1 cellular context compared by ENCODE assay signal in genomic region chr19:5799247-5800241, GRCh38.
A peak's percentile ranks its signal among the peaks of the same experiment; 100 is the strongest.
TF ChIP-seq lines count a peak whose summit lies in the region.

No MANE protein-coding gene starts in this region.

TF ChIP-seq in K562, 482 proteins besides CTCF, POLR2A, EP300 and RAD21 (continued from another document and continues in another):
- TF ChIP-seq ZNF280B (CRISPR knock-in tag; IDR thresholded peaks at IDR 0.05), result no peak
- TF ChIP-seq ZNF224 (CRISPR knock-in tag; IDR thresholded peaks at IDR 0.05), result no peak
- TF ChIP-seq PCBP2 (IDR thresholded peaks at IDR 0.05; ENCODE audit: low read depth, low read length, poor library complexity, severe bottlenecking), result no peak
- TF ChIP-seq RAD51 (IDR thresholded peaks at IDR 0.05; ENCODE audit: borderline replicate concordance, low read depth), result no peak
- peak; percentile 98 for TF ChIP-seq SMARCC2 (IDR thresholded peaks at IDR 0.05; ENCODE audit: low read depth)
- TF ChIP-seq TSC22D4 (tag; IDR thresholded peaks at IDR 0.05), result no peak
- no peak for TF ChIP-seq CBFB (CRISPR knock-in tag; IDR thresholded peaks at IDR 0.05)
- peak; percentile 79 for TF ChIP-seq NRF1 (conservative IDR thresholded peaks at IDR 0.05 in 1 of 2, IDR thresholded peaks at IDR 0.05 in 1 of 2)
- TF ChIP-seq ZNF146 (CRISPR knock-in tag; IDR thresholded peaks at IDR 0.05; ENCODE audit: unreplicated experiment), result no peak
- peak; percentile 51; the same call in 1 of the 2 replicates for TF ChIP-seq E2F4 (CRISPR knock-in tag; IDR thresholded peaks at IDR 0.05; ENCODE audit: low read depth)
- TF ChIP-seq PPARD (CRISPR knock-in tag; IDR thresholded peaks at IDR 0.05), result no peak
- no peak for TF ChIP-seq ZNF561 (CRISPR knock-in tag; conservative IDR thresholded peaks at IDR 0.05)
- peak; percentile 11; the same call in 1 of the 2 replicates for TF ChIP-seq PHF8 (IDR thresholded peaks at IDR 0.05; ENCODE audit: borderline replicate concordance, low read length)
- TF ChIP-seq ZNF584 (CRISPR knock-in tag; IDR thresholded peaks at IDR 0.05; ENCODE audit: low read depth), result peak; percentile 94
- no peak for TF ChIP-seq HMG20B (CRISPR knock-in tag; IDR thresholded peaks at IDR 0.05)
- TF ChIP-seq ESRRB (CRISPR knock-in tag; IDR thresholded peaks at IDR 0.05; ENCODE audit: borderline replicate concordance), result no peak
- TF ChIP-seq BCOR (IDR thresholded peaks at IDR 0.05), result peak; percentile 95
- no peak for TF ChIP-seq DIDO1 (tag; IDR thresholded peaks at IDR 0.05; ENCODE audit: low read depth)
- TF ChIP-seq ELK1 (CRISPR knock-in tag; IDR thresholded peaks at IDR 0.05), result no peak
- TF ChIP-seq MEF2A (IDR thresholded peaks at IDR 0.05; ENCODE audit: control insufficient read depth, low read depth, low read length), result peak; percentile 46; the same call in 1 of the 2 replicates
- no peak for TF ChIP-seq THRAP3 (IDR thresholded peaks at IDR 0.05; ENCODE audit: borderline replicate concordance)
- TF ChIP-seq KLF16 (IDR thresholded peaks at IDR 0.05), result peak; percentile 98
- TF ChIP-seq ZNF12 (CRISPR knock-in tag; IDR thresholded peaks at IDR 0.05), result 0 out of 2 replicates have a peak, but pooled peaks have one; percentile 5
- TF ChIP-seq ZNF79 (CRISPR knock-in tag; IDR thresholded peaks at IDR 0.05; ENCODE audit: low read depth), result no peak
- TF ChIP-seq CSDE1 (IDR thresholded peaks at IDR 0.05), result no peak
- TF ChIP-seq AFF1 (IDR thresholded peaks at IDR 0.05; ENCODE audit: low read depth in 1 of 2, partially characterized antibody in 2 of 2), result no peak
- no peak for TF ChIP-seq RNF219 (CRISPR knock-in tag; IDR thresholded peaks at IDR 0.05)
- TF ChIP-seq RFX5 (IDR thresholded peaks at IDR 0.05; ENCODE audit: low read depth, low read length), result no peak
- no peak for TF ChIP-seq ATF6 (CRISPR knock-in tag; IDR thresholded peaks at IDR 0.05)
- 0 out of 2 replicates have a peak, but pooled peaks have one; percentile 10 for TF ChIP-seq ARID3B (CRISPR knock-in tag; IDR thresholded peaks at IDR 0.05; ENCODE audit: borderline replicate concordance)
- TF ChIP-seq SP1 (CRISPR knock-in tag; IDR thresholded peaks at IDR 0.05), result peak; percentile 78
- TF ChIP-seq GTF2A2 (tag; IDR thresholded peaks at IDR 0.05), result no peak
- TF ChIP-seq ZZZ3 (IDR thresholded peaks at IDR 0.05), result no peak
- no peak; the same call in 1 of the 2 replicates for TF ChIP-seq CBX5 (IDR thresholded peaks at IDR 0.05; ENCODE audit: borderline replicate concordance, low read depth)
- TF ChIP-seq ZNF583 (CRISPR knock-in tag; IDR thresholded peaks at IDR 0.05), result peak; percentile 78; the same call in 1 of the 2 replicates
- TF ChIP-seq FOXA3 (CRISPR knock-in tag; conservative IDR thresholded peaks at IDR 0.05 in 1 of 2, IDR thresholded peaks at IDR 0.05 in 1 of 2), result peak in 1 of 2 experiments; percentile 47; a peak in 1 of 4 replicates
- no peak; the same call in 1 of the 2 replicates for TF ChIP-seq KAT7 (CRISPR knock-in tag; IDR thresholded peaks at IDR 0.05; ENCODE audit: borderline replicate concordance)
- no peak for TF ChIP-seq ZNF551 (CRISPR knock-in tag; IDR thresholded peaks at IDR 0.05)
- peak; percentile 46 for TF ChIP-seq ASH1L (IDR thresholded peaks at IDR 0.05; ENCODE audit: borderline replicate concordance, low read depth, partially characterized antibody)
- no peak for TF ChIP-seq HSF4 (CRISPR knock-in tag; IDR thresholded peaks at IDR 0.05; ENCODE audit: borderline replicate concordance)
- TF ChIP-seq THRA (IDR thresholded peaks at IDR 0.05), result no peak
- no peak for TF ChIP-seq PTBP1 (IDR thresholded peaks at IDR 0.05; ENCODE audit: low read depth, low read length)
- no peak for TF ChIP-seq ZFP36 (IDR thresholded peaks at IDR 0.05; ENCODE audit: low read depth, low read length, partially characterized antibody)
- TF ChIP-seq TARDBP (IDR thresholded peaks at IDR 0.05), result peak; percentile 70; the same call in 1 of the 2 replicates
- TF ChIP-seq HMGXB4 (CRISPR knock-in tag; IDR thresholded peaks at IDR 0.05), result no peak
